ENCODE assay signal across 1 cellular context in the genomic region with DNA sequence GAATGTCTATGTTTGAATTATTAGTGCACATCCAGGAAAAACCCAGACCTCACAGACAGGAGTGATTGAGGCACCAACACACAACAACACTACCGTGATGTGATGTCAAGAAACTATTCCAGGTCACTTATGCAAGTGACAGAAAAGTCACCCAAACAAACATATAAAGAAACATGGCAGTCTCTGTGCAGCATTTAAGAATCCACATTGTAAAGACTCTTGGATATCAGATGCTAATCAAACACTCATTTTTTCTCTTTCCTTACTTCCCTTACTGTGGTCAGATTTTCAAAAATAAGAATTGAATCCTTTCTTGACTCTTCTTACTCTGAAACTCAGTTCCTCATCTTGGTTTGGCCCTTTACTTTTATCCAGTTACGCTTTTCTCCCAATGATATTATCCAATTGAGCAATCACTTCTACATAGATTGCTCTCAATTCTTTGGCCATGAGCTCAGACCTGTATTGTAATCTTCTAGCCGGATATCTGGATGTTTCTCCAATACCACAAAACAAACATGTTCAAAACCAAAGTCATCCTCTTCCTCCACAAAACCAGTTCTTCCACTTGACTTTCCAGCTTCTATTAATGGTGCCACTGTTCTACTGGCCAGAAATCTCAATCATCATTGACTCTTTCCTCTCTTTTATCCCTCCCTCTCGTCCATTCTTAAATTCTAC.
TF ChIP-seq lines count a peak whose summit lies in the region.

No MANE protein-coding gene starts in this region.

TF ChIP-seq in K562, 482 proteins besides CTCF, POLR2A, EP300 and RAD21 (continued from another document and continues in another):
- TF ChIP-seq ZNF253 (CRISPR knock-in tag; conservative IDR thresholded peaks at IDR 0.05) (no peak), FOXA3 (CRISPR knock-in tag; conservative IDR thresholded peaks at IDR 0.05 in 1 of 2, IDR thresholded peaks at IDR 0.05 in 1 of 2) (peak in 1 of 2 experiments; percentile 76; a peak in 2 of 4 replicates), CREB1 (IDR thresholded peaks at IDR 0.05) (no peak), CREB1 (CRISPR knock-in tag; IDR thresholded peaks at IDR 0.05) (no peak), ZNF384 (IDR thresholded peaks at IDR 0.05; ENCODE audit: low read depth, low read length) (no peak), NR0B1 (IDR thresholded peaks at IDR 0.05; ENCODE audit: partially characterized antibody) (no peak), ETV6 (IDR thresholded peaks at IDR 0.05; ENCODE audit: borderline replicate concordance in 1 of 2, low read depth in 2 of 2, low read length in 1 of 2) (no peak), ETV6 (CRISPR knock-in tag; IDR thresholded peaks at IDR 0.05; ENCODE audit: borderline replicate concordance) (no peak), ZNF24 (IDR thresholded peaks at IDR 0.05) (no peak), BHLHE40 (IDR thresholded peaks at IDR 0.05; ENCODE audit: low read length) (no peak), CREB3L1 (IDR thresholded peaks at IDR 0.05; ENCODE audit: borderline replicate concordance, low read depth) (no peak), KAT2B (IDR thresholded peaks at IDR 0.05; ENCODE audit: low read depth, low read length) (no peak), RBM25 (IDR thresholded peaks at IDR 0.05; ENCODE audit: low read depth, low read length, severe bottlenecking) (no peak), SMAD4 (CRISPR knock-in tag; conservative IDR thresholded peaks at IDR 0.05) (no peak), TAL1 (IDR thresholded peaks at IDR 0.05) (no peak), OTX1 (CRISPR knock-in tag; IDR thresholded peaks at IDR 0.05) (0 out of 2 replicates have a peak, but pooled peaks have one; percentile 45), GTF2A2 (tag; IDR thresholded peaks at IDR 0.05) (no peak), ZNF324 (CRISPR knock-in tag; IDR thresholded peaks at IDR 0.05) (no peak), PTBP1 (IDR thresholded peaks at IDR 0.05; ENCODE audit: low read depth, low read length) (no peak), ZNF133 (CRISPR knock-in tag; IDR thresholded peaks at IDR 0.05) (no peak), DMBX1 (CRISPR knock-in tag; IDR thresholded peaks at IDR 0.05; ENCODE audit: borderline replicate concordance) (no peak; the same call in 1 of the 2 replicates), ZNF175 (CRISPR knock-in tag; IDR thresholded peaks at IDR 0.05; ENCODE audit: low read depth) (peak; percentile 52; the same call in 1 of the 2 replicates), SRF (CRISPR knock-in tag; IDR thresholded peaks at IDR 0.05) (no peak), ZBTB43 (CRISPR knock-in tag; IDR thresholded peaks at IDR 0.05) (no peak), ZNF699 (CRISPR knock-in tag; IDR thresholded peaks at IDR 0.05; ENCODE audit: insufficient replicate concordance) (no peak), ZNF311 (CRISPR knock-in tag; IDR thresholded peaks at IDR 0.05) (peak; percentile 63; the same call in 1 of the 2 replicates), THRAP3 (IDR thresholded peaks at IDR 0.05; ENCODE audit: borderline replicate concordance) (no peak), RBFOX2 (IDR thresholded peaks at IDR 0.05; ENCODE audit: low read depth, low read length) (no peak), CCNT2 (IDR thresholded peaks at IDR 0.05; ENCODE audit: borderline replicate concordance, extremely low read depth, insufficient read length, low read depth, low read length) (no peak), SP1 (CRISPR knock-in tag; IDR thresholded peaks at IDR 0.05) (no peak), ATF7 (IDR thresholded peaks at IDR 0.05) (no peak), PHF21A (IDR thresholded peaks at IDR 0.05; ENCODE audit: borderline replicate concordance, low read depth) (no peak), MCM2 (IDR thresholded peaks at IDR 0.05; ENCODE audit: low read depth) (no peak), HMG20B (CRISPR knock-in tag; IDR thresholded peaks at IDR 0.05) (no peak), PHB (CRISPR knock-in tag; IDR thresholded peaks at IDR 0.05) (no peak), TCF3 (CRISPR knock-in tag; IDR thresholded peaks at IDR 0.05) (no peak)
- TF ChIP-seq, protein P1, sequence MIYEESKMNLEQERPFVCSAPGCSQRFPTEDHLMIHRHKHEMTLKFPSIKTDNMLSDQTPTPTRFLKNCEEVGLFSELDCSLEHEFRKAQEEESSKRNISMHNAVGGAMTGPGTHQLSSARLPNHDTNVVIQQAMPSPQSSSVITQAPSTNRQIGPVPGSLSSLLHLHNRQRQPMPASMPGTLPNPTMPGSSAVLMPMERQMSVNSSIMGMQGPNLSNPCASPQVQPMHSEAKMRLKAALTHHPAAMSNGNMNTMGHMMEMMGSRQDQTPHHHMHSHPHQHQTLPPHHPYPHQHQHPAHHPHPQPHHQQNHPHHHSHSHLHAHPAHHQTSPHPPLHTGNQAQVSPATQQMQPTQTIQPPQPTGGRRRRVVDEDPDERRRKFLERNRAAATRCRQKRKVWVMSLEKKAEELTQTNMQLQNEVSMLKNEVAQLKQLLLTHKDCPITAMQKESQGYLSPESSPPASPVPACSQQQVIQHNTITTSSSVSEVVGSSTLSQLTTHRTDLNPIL (CRISPR knock-in tag; IDR thresholded peaks at IDR 0.05) = no peak
- TF ChIP-seq, protein P2, sequence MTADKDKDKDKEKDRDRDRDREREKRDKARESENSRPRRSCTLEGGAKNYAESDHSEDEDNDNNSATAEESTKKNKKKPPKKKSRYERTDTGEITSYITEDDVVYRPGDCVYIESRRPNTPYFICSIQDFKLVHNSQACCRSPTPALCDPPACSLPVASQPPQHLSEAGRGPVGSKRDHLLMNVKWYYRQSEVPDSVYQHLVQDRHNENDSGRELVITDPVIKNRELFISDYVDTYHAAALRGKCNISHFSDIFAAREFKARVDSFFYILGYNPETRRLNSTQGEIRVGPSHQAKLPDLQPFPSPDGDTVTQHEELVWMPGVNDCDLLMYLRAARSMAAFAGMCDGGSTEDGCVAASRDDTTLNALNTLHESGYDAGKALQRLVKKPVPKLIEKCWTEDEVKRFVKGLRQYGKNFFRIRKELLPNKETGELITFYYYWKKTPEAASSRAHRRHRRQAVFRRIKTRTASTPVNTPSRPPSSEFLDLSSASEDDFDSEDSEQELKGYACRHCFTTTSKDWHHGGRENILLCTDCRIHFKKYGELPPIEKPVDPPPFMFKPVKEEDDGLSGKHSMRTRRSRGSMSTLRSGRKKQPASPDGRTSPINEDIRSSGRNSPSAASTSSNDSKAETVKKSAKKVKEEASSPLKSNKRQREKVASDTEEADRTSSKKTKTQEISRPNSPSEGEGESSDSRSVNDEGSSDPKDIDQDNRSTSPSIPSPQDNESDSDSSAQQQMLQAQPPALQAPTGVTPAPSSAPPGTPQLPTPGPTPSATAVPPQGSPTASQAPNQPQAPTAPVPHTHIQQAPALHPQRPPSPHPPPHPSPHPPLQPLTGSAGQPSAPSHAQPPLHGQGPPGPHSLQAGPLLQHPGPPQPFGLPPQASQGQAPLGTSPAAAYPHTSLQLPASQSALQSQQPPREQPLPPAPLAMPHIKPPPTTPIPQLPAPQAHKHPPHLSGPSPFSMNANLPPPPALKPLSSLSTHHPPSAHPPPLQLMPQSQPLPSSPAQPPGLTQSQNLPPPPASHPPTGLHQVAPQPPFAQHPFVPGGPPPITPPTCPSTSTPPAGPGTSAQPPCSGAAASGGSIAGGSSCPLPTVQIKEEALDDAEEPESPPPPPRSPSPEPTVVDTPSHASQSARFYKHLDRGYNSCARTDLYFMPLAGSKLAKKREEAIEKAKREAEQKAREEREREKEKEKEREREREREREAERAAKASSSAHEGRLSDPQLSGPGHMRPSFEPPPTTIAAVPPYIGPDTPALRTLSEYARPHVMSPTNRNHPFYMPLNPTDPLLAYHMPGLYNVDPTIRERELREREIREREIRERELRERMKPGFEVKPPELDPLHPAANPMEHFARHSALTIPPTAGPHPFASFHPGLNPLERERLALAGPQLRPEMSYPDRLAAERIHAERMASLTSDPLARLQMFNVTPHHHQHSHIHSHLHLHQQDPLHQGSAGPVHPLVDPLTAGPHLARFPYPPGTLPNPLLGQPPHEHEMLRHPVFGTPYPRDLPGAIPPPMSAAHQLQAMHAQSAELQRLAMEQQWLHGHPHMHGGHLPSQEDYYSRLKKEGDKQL (CRISPR knock-in tag; IDR thresholded peaks at IDR 0.05; ENCODE audit: borderline replicate concordance) = no peak
- TF ChIP-seq, protein P3, sequence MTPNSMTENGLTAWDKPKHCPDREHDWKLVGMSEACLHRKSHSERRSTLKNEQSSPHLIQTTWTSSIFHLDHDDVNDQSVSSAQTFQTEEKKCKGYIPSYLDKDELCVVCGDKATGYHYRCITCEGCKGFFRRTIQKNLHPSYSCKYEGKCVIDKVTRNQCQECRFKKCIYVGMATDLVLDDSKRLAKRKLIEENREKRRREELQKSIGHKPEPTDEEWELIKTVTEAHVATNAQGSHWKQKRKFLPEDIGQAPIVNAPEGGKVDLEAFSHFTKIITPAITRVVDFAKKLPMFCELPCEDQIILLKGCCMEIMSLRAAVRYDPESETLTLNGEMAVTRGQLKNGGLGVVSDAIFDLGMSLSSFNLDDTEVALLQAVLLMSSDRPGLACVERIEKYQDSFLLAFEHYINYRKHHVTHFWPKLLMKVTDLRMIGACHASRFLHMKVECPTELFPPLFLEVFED (CRISPR knock-in tag; conservative IDR thresholded peaks at IDR 0.05) = no peak
- TF ChIP-seq, protein P4, sequence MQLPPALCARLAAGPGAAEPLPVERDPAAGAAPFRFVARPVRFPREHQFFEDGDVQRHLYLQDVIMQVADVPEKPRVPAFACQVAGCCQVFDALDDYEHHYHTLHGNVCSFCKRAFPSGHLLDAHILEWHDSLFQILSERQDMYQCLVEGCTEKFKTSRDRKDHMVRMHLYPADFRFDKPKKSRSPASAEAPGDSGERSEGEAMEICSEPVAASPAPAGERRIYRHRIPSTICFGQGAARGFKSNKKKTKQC (CRISPR knock-in tag; IDR thresholded peaks at IDR 0.05) = no peak
- TF ChIP-seq, protein P5, sequence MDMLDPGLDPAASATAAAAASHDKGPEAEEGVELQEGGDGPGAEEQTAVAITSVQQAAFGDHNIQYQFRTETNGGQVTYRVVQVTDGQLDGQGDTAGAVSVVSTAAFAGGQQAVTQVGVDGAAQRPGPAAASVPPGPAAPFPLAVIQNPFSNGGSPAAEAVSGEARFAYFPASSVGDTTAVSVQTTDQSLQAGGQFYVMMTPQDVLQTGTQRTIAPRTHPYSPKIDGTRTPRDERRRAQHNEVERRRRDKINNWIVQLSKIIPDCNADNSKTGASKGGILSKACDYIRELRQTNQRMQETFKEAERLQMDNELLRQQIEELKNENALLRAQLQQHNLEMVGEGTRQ (CRISPR knock-in tag; IDR thresholded peaks at IDR 0.05) = no peak
- TF ChIP-seq, protein P6, sequence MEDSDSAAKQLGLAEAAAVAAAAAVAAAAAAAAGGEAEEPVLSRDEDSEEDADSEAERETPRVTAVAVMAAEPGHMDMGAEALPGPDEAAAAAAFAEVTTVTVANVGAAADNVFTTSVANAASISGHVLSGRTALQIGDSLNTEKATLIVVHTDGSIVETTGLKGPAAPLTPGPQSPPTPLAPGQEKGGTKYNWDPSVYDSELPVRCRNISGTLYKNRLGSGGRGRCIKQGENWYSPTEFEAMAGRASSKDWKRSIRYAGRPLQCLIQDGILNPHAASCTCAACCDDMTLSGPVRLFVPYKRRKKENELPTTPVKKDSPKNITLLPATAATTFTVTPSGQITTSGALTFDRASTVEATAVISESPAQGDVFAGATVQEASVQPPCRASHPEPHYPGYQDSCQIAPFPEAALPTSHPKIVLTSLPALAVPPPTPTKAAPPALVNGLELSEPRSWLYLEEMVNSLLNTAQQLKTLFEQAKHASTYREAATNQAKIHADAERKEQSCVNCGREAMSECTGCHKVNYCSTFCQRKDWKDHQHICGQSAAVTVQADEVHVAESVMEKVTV (CRISPR knock-in tag; IDR thresholded peaks at IDR 0.05) = peak; percentile 8; the same call in 1 of the 2 replicates
- TF ChIP-seq, protein P7, sequence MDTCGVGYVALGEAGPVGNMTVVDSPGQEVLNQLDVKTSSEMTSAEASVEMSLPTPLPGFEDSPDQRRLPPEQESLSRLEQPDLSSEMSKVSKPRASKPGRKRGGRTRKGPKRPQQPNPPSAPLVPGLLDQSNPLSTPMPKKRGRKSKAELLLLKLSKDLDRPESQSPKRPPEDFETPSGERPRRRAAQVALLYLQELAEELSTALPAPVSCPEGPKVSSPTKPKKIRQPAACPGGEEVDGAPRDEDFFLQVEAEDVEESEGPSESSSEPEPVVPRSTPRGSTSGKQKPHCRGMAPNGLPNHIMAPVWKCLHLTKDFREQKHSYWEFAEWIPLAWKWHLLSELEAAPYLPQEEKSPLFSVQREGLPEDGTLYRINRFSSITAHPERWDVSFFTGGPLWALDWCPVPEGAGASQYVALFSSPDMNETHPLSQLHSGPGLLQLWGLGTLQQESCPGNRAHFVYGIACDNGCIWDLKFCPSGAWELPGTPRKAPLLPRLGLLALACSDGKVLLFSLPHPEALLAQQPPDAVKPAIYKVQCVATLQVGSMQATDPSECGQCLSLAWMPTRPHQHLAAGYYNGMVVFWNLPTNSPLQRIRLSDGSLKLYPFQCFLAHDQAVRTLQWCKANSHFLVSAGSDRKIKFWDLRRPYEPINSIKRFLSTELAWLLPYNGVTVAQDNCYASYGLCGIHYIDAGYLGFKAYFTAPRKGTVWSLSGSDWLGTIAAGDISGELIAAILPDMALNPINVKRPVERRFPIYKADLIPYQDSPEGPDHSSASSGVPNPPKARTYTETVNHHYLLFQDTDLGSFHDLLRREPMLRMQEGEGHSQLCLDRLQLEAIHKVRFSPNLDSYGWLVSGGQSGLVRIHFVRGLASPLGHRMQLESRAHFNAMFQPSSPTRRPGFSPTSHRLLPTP (IDR thresholded peaks at IDR 0.05; ENCODE audit: borderline replicate concordance, extremely low read depth, insufficient read length) = no peak
